34 cellular contexts compared by ENCODE assay signal in the genomic region with DNA sequence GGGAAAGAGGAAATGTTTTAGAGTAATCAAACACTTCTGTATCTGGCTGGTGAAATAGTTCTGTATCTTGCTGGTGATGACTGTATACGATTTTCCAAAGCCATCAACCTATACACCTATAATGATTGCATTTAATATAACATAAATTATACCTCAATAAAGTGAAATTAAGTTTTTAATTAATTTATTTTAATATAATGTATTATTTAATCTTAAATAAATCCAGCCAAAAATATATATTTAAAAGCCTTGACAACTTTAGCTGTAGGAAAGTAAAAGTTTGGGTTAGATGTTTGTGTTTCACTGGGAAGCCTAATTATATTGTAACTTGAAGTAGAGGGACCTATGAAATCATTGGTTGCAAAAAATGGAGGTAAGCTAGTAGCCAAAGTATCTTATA.
"Had no signal": no experiment of that assay in that cellular context is flagged by ENCODE, and none has a peak within 500 bp of the region (broad histone marks: within the 10 kb centered on the region; RNA-seq: fewer than 3 reads in every experiment).

No MANE protein-coding gene starts in this region.

- H3K9me3 ChIP-seq: MG63 had no signal

- DNase-seq: Karpas-422, Kasumi-1, KG1, MG63, MM.1S, MV-4-11, NCI-H1048, NCI-H1092, NCI-H1092 treated with DMSO at 0.1 percent for 48 hours, NCI-H1105, NCI-H1105 treated with DMSO at 0.1 percent for 48 hours, NCI-H1417 treated with DMSO at 0.1 percent for 48 hours, NCI-H1436, NCI-H1436 treated with DMSO at 0.1 percent for 48 hours, NCI-H146, NCI-H1694, NCI-H1694 treated with DMSO at 0.1 percent for 48 hours, NCI-H187, NCI-H187 treated with DMSO at 0.1 percent for 48 hours, NCI-H1930, NCI-H2029, NCI-H2029 treated with DMSO at 0.1 percent for 48 hours, NCI-H2081, NCI-H2081 treated with DMSO at 0.1 percent for 48 hours, NCI-H2107, NCI-H2171, NCI-H2171 treated with DMSO at 0.1 percent for 48 hours, NCI-H2227 treated with DMSO at 0.1 percent for 48 hours, NCI-H226, NCI-H345, NCI-H446, NCI-H446 treated with DMSO at 0.1 percent for 48 hours, NCI-H510A had no signal

- H3K27ac ChIP-seq: KMS-11 had no signal

- H3K4me3 ChIP-seq: MG63 had no signal

- H3K27me3 ChIP-seq: MG63 had no signal

- H3K36me3 ChIP-seq: MG63 had no signal

- H3K4me2 ChIP-seq: KMS-11 had no signal

- H3K9ac ChIP-seq: KMS-11 had no signal
